Comparison of ENCODE assay signal across 8 cellular contexts in the genomic region with DNA sequence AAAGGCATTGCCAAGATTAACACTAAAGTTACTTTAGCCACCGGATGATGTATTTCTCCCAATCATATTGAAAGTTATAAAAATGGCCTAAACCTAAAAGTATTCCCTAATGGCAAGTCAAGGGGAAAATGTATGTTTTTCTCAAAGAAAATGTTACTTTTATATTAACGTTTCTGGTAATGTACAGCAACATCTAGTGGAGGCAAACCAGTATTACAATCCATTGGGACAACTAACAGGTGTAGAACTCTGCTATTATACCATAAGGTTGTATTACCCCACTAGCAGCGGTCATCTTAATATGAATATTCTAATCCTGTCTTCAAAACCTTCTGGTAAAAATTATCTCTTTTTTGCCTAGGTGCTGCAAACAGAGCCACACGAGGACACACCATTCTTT.
DNase-seq lines count a peak whose midpoint lies in the region; ATAC-seq, FAIRE-seq and TF ChIP-seq lines count a peak whose summit lies in the region.

No MANE protein-coding gene starts in this region.

- H3K4me3 ChIP-seq in gastrocnemius medialis (no peak overlapping the region), MG63 (no peak overlapping the region)

- no peaks in the 10 kb centered on the region for H3K9me3 ChIP-seq in gastrocnemius medialis
- no peaks in the 10 kb centered on the region for H3K9me3 ChIP-seq in MG63

- H3K36me3 ChIP-seq in gastrocnemius medialis (no peaks in the 10 kb centered on the region), MG63 (no peaks in the 10 kb centered on the region)

- FAIRE-seq in frontal cortex (lab: Jason Lieb, UNC) = peak; percentile 78

- no peaks in the 10 kb centered on the region for H3K4me1 ChIP-seq in gastrocnemius medialis

- TF ChIP-seq POLR2A in gastrocnemius medialis (IDR thresholded peaks at IDR 0.05) = no peak

- intact Hi-C loops in gastrocnemius medialis (cut with DNase I; ENCODE audit: low total_unique reads) = loop anchor here (10.0 kb wide), 1 partner anchor 493 kb away; no protein-coding TSS in a partner anchor

- peak; percentile 1 for DNase-seq in NCI-H2171 treated with DMSO at 0.1 percent for 48 hours (lab: John Stamatoyannopoulos, UW)
- DNase-seq in NCI-H2171 (lab: John Stamatoyannopoulos, UW) = no peak
- DNase-seq in RPMI8226 = peak; percentile 42
- no peak for DNase-seq in frontal cortex (ENCODE audit: low spot score in 2 of 2)
- no peak for DNase-seq in gastrocnemius medialis
- DNase-seq in MG63 = no peak

- peak in 4 of 5 experiments; percentile 24 to 61 (median 48) for TF ChIP-seq CTCF in gastrocnemius medialis (IDR thresholded peaks at IDR 0.05 in 4 of 5, conservative IDR thresholded peaks at IDR 0.05 in 1 of 5)

- no peak overlapping the region for H3K27ac ChIP-seq in gastrocnemius medialis

- H3K27me3 ChIP-seq in gastrocnemius medialis = no peaks in the 10 kb centered on the region
- no peaks in the 10 kb centered on the region for H3K27me3 ChIP-seq in MG63

- ATAC-seq in gastrocnemius medialis (peak in 1 of 2 donors; percentile 49), HG03469 (IDR thresholded peaks at IDR 0.05; ENCODE audit: unreplicated experiment) (no peak), HG03571 (IDR thresholded peaks at IDR 0.05; ENCODE audit: unreplicated experiment) (no peak)

- in situ Hi-C loops in gastrocnemius medialis (cut with MboI; ENCODE audit: low sequenced_read_pairs in 4 of 4) = loop anchor here in 1 of 4 donors (25.0 kb wide), 1 partner anchor 211 kb away; no protein-coding TSS in a partner anchor

Comparison
In these comparisons a context has a peak if more than half of its experiments do, and no peak if none do; other contexts are left out.
1. DNase-seq: peak in NCI-H2171 treated with DMSO at 0.1 percent for 48 hours (single experiment) and RPMI8226 (single experiment); none in NCI-H2171 (single experiment), frontal cortex (0 of 2), gastrocnemius medialis (0 of 2) and MG63 (single experiment).